In the genomic region with DNA sequence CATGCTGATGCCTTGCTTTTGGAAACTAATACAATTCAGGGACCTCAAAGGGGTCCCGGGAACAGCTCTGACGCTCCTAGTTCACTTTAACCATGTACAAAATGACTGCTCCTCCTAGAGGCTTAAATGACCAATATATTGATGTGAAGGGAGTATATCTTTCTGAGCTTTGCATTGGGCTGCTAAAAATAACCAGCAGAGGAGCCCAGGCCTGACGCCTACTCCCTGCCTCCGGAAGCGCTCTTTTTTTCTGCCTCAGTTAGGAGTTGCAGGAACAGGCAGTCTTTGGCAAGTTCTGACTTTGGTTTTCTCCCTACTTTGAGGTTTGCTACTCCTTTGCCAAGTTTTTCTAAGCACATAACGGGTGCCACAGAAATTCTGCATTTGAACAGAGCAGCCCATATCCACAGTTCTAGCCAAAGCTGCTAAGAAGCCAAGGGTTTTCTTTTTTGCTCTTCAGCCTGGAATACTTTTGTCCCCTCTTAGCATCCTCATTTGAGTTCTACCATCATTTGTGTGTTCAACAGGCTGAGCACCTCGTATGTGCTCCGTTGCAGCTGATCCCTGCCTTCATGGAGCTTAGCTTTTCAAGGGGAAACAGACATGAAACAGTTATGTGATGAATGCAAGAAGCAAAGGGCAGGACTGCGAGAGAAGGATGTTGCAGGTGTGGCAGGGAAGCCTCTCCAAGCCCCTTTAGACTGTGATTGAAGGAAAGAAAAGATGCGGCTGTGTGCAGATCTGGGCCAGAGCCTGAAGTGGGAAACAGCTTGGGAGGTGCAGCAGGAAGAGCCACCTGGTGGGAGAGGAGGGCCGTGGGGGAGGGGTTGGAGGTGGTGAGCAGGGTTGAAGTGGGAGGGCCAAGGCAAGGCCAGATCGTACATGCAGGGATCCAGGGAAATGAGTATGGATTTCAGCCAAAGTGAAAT, we compare ENCODE assay signal across 19 cellular contexts. TPM values are rescaled to one million over a fixed set of nuclear protein-coding genes. Genes with fewer than 3 reads are reported as not detected.
A peak's percentile ranks its signal among the peaks of the same experiment; 100 is the strongest.
DNase-seq lines count a peak whose midpoint lies in the region; ATAC-seq and TF ChIP-seq lines count a peak whose summit lies in the region.
"Had no signal": no experiment of that assay in that cellular context is flagged by ENCODE, and none has a peak within 500 bp of the region (broad histone marks: within the 10 kb centered on the region; RNA-seq: fewer than 3 reads in every experiment).

No MANE protein-coding gene starts in this region.

- no peak overlapping the region for H3K4me3 Mint-ChIP-seq in stimulated activated naive B cell treated with anti-CD40 and anti-IgM and Interleukin-4, amounts not matched to agents 10 μg/mL and 1 μg/mL and 100 μg/mL, for 72 hours
- H3K4me3 Mint-ChIP-seq: activated naive CD8-positive, alpha-beta T cell treated with anti-CD3 and anti-CD28 coated beads for 36 hours had no signal

- TF ChIP-seq CTCF in choroid plexus epithelial cell (conservative IDR thresholded peaks at IDR 0.05; ENCODE audit: low read depth, low read length) = no peak

- no peaks in the 10 kb centered on the region for H3K9me3 Mint-ChIP-seq in stimulated activated naive B cell treated with anti-CD40 and anti-IgM and Interleukin-4, amounts not matched to agents 10 μg/mL and 1 μg/mL and 100 μg/mL, for 72 hours
- H3K9me3 Mint-ChIP-seq: activated naive CD8-positive, alpha-beta T cell treated with anti-CD3 and anti-CD28 coated beads for 36 hours had no signal

- H3K36me3 Mint-ChIP-seq in stimulated activated naive B cell treated with anti-CD40 and anti-IgM and Interleukin-4, amounts not matched to agents 10 μg/mL and 1 μg/mL and 100 μg/mL, for 72 hours = peaks cover 2 to 6% of the 10 kb centered on the region in 2 donors

- H3K4me1 Mint-ChIP-seq in stimulated activated naive B cell treated with anti-CD40 and anti-IgM and Interleukin-4, amounts not matched to agents 10 μg/mL and 1 μg/mL and 100 μg/mL, for 72 hours = peaks cover 14 to 30% of the 10 kb centered on the region in 2 donors

- 63 to 75% methylated on average over 8 to 9 of the region's 12 CpGs for WGBS in mesodermal cell (ENCODE audit: insufficient coverage in 2 of 2), 2 experiments

- peaks cover 18% of the 10 kb centered on the region for H3K4me1 ChIP-seq in mesodermal cell (ENCODE audit: control insufficient read depth, insufficient read depth, low read length, poor library complexity, severe bottlenecking)

- no peaks in the 10 kb centered on the region for H3K9me3 ChIP-seq in mesodermal cell (ENCODE audit: control insufficient read depth, low read length)

- H3K4me3 ChIP-seq in choroid plexus epithelial cell (ENCODE audit: low read depth, low read length) = no peak overlapping the region
- no peak overlapping the region for H3K4me3 ChIP-seq in mesodermal cell (ENCODE audit: extremely low read depth, insufficient read depth, low read length, poor library complexity, severe bottlenecking)

- DNase-seq in D341Med (ENCODE audit: low spot score) (peak; percentile 7), NCI-H2171 (lab: John Stamatoyannopoulos, UW) (peak; percentile 16), choroid plexus epithelial cell (ENCODE audit: low read depth) (peak; percentile 59), NCI-H774 (lab: John Stamatoyannopoulos, UW) (no peak), T-helper 2 cell (no peak)
- no peak for DNase-seq in stimulated activated naive B cell treated with anti-CD40 and anti-IgM and Interleukin-4, amounts not matched to agents 10 μg/mL and 1 μg/mL and 100 μg/mL, for 72 hours
- DNase-seq: activated CD8-positive, alpha-beta memory T cell treated with anti-CD3 and anti-CD28 coated beads, Interleukin-2, amount 50 U/mL, for 48 hours; activated naive CD8-positive, alpha-beta T cell treated with anti-CD3 and anti-CD28 coated beads for 36 hours; EL; NCI-H2107; PC-3; right cardiac atrium; stimulated activated CD4-positive, alpha-beta T cell treated with anti-CD3 and anti-CD28 coated beads, Interleukin-4, amount 100 ng/mL, for 4 hours; stimulated activated naive CD4-positive, alpha-beta T cell; SW 1271 had no signal

- H3K36me3 ChIP-seq in mesodermal cell (ENCODE audit: control insufficient read depth, insufficient read depth, low read length) = no peaks in the 10 kb centered on the region

- peaks cover 8 to 12% of the 10 kb centered on the region in 2 donors for H3K27me3 Mint-ChIP-seq in stimulated activated naive B cell treated with anti-CD40 and anti-IgM and Interleukin-4, amounts not matched to agents 10 μg/mL and 1 μg/mL and 100 μg/mL, for 72 hours
- H3K27me3 Mint-ChIP-seq: activated naive CD8-positive, alpha-beta T cell treated with anti-CD3 and anti-CD28 coated beads for 36 hours had no signal

- peak overlapping the region; percentile 65 for H3K27ac ChIP-seq in mesodermal cell (ENCODE audit: low read depth, low read length, severe bottlenecking)
- H3K27ac ChIP-seq: KMS-11 had no signal

- no peak overlapping the region for H3K27ac Mint-ChIP-seq in stimulated activated naive B cell treated with anti-CD40 and anti-IgM and Interleukin-4, amounts not matched to agents 10 μg/mL and 1 μg/mL and 100 μg/mL, for 72 hours
- H3K27ac Mint-ChIP-seq: activated naive CD8-positive, alpha-beta T cell treated with anti-CD3 and anti-CD28 coated beads for 36 hours had no signal

- ATAC-seq in GM19455 (IDR thresholded peaks at IDR 0.05; ENCODE audit: unreplicated experiment) = no peak
- no peak for ATAC-seq in stimulated activated naive B cell treated with anti-CD40 and anti-IgM and Interleukin-4, amounts not matched to agents 10 μg/mL and 1 μg/mL and 100 μg/mL, for 72 hours (replicated peaks)
- ATAC-seq: activated CD4-positive, CD25-positive, alpha-beta regulatory T cell treated with anti-CD3 and anti-CD28 coated beads, Interleukin-2, amount 50 U/mL, for 24 hours; PC-3; right cardiac atrium had no signal

RNA-seq across cellular contexts. Expression of a gene that starts 2.8 kb away (rescaled TPM):
- 9.1 TPM for polyA plus RNA-seq in mesodermal cell (2013, experiment 1 of 2)
- polyA plus RNA-seq in mesodermal cell (2013, experiment 2 of 2) = 8.5 TPM

RNA-seq across cellular contexts. Expression of a gene that starts 29.3 kb away (rescaled TPM):
- 3.5 TPM for polyA plus RNA-seq in mesodermal cell (2013, experiment 1 of 2)
- polyA plus RNA-seq in mesodermal cell (2013, experiment 2 of 2) = 2.3 TPM

RNA-seq across cellular contexts. Expression of a gene that starts 35.2 kb away (rescaled TPM):
- polyA plus RNA-seq in mesodermal cell (2013, experiment 1 of 2) = 14.6 TPM
- 12.7 TPM for polyA plus RNA-seq in mesodermal cell (2013, experiment 2 of 2)

Comparison
In these comparisons a context has a peak if more than half of its experiments do, and no peak if none do; other contexts are left out.
1. DNase-seq: peak in D341Med (single experiment), NCI-H2171 (single experiment) and choroid plexus epithelial cell (single experiment); none in NCI-H774 (single experiment), stimulated activated naive B cell treated with anti-CD40 and anti-IgM and Interleukin-4, amounts not matched to agents 10 μg/mL and 1 μg/mL and 100 μg/mL, for 72 hours (single experiment) and T-helper 2 cell (0 of 5).